Comparison of ENCODE assay signal across 8 cellular contexts in genomic region chr17:42797067-42798007, GRCh38. TPM values are rescaled to one million over a fixed set of nuclear protein-coding genes. Genes with fewer than 3 reads are reported as not detected.
DNase-seq lines count a peak whose midpoint lies in the region; ATAC-seq and TF ChIP-seq lines count a peak whose summit lies in the region.

No MANE protein-coding gene starts in this region.

- peaks cover 19% of the 10 kb centered on the region for H3K4me1 ChIP-seq in mesenchymal stem cell (ENCODE audit: control insufficient read depth, insufficient read depth, low read depth, low read length)

- H3K4me2 ChIP-seq in mesenchymal stem cell (ENCODE audit: low read length, poor library complexity, severe bottlenecking) = peak overlapping the region; percentile 81

- H2AK5ac ChIP-seq in mesenchymal stem cell (ENCODE audit: low read length, severe bottlenecking) = no peak overlapping the region

- POLR2A ChIA-PET in MCF 10A (lab: Yijun Ruan, JAX) = interaction anchor here (0.6 to 2.7 kb wide), 12 partner anchors 10 to 74 kb away, joined by 3 to 19 read pairs (median 4); partner anchors contain the start of genes BECN1 and VPS25

- H3K9me3 Mint-ChIP-seq in MCF 10A (ENCODE audit: unreplicated experiment) = no peaks in the 10 kb centered on the region

- H3K14ac ChIP-seq in mesenchymal stem cell (ENCODE audit: low read length in 2 of 2) = no peak overlapping the region

- H3K27ac ChIP-seq in 22Rv1 (peak overlapping the region; percentile 93), HL-60 (replicated peaks) (no peak overlapping the region), mesenchymal stem cell (ENCODE audit: low read length, poor library complexity, severe bottlenecking) (no peak overlapping the region)

- H2BK12ac ChIP-seq in mesenchymal stem cell (ENCODE audit: low read length in 2 of 2) = no peak overlapping the region

- no peak for ATAC-seq in HG03565 (IDR thresholded peaks at IDR 0.05; ENCODE audit: unreplicated experiment)
- no peak for ATAC-seq in GM19397 (IDR thresholded peaks at IDR 0.05; ENCODE audit: unreplicated experiment)

- H3K9ac ChIP-seq in mesenchymal stem cell (ENCODE audit: low read length) = peak overlapping the region; percentile 96

- no peak overlapping the region for H3K23ac ChIP-seq in mesenchymal stem cell (ENCODE audit: low read length in 2 of 2)

- H2BK5ac ChIP-seq in mesenchymal stem cell (ENCODE audit: low read depth, low read length, poor library complexity, severe bottlenecking) = no peak overlapping the region

- H3K36me3 Mint-ChIP-seq in MCF 10A (ENCODE audit: insufficient read depth, unreplicated experiment) = no peaks in the 10 kb centered on the region

- no peaks in the 10 kb centered on the region for H3K27me3 ChIP-seq in HL-60 (ENCODE audit: insufficient read depth, poor library complexity, severe bottlenecking)
- H3K27me3 ChIP-seq in mesenchymal stem cell (ENCODE audit: control insufficient read depth in 1 of 2, insufficient read depth in 1 of 2, low read length in 2 of 2) = no peaks in the 10 kb centered on the region

- peak overlapping the region; percentile 83 for H3K4me3 Mint-ChIP-seq in MCF 10A (ENCODE audit: unreplicated experiment)

- H3K18ac ChIP-seq in mesenchymal stem cell (ENCODE audit: low read depth in 1 of 2, low read length in 2 of 2) = no peak overlapping the region

- no peak overlapping the region for H2AFZ ChIP-seq in mesenchymal stem cell (ENCODE audit: low read depth, low read length)

- intact Hi-C loops in MCF 10A (cut with micrococcal nuclease) = no loop called here

- peak overlapping the region in 1 of 2 experiments; percentile 77 for H3K4ac ChIP-seq in mesenchymal stem cell (ENCODE audit: low read depth in 1 of 2, low read length in 2 of 2)

- WGBS in mesenchymal stem cell = 94% methylated on average over 10 of the region's 10 CpGs

- H3K27me3 Mint-ChIP-seq in MCF 10A (ENCODE audit: insufficient read depth, unreplicated experiment) = no peaks in the 10 kb centered on the region

- H4K91ac ChIP-seq in mesenchymal stem cell (ENCODE audit: low read length) = no peak overlapping the region

- H3K9me3 ChIP-seq in mesenchymal stem cell (ENCODE audit: control insufficient read depth, low read length) = no peaks in the 10 kb centered on the region

- H3K4me3 ChIP-seq in HL-60 (replicated peaks; ENCODE audit: insufficient read depth, low read length) (peak overlapping the region; percentile 96), mesenchymal stem cell (ENCODE audit: insufficient read depth in 1 of 2, low read depth in 1 of 2, low read length in 2 of 2) (peak overlapping the region; percentile 31 to 99)

- H3K36me3 ChIP-seq in mesenchymal stem cell (ENCODE audit: control insufficient read depth in 1 of 2, insufficient read depth in 2 of 2, low read depth in 1 of 2, low read length in 2 of 2) = peaks cover 15 to 24% of the 10 kb centered on the region in 2 experiments

- TF ChIP-seq CTCF in 22Rv1 (IDR thresholded peaks at IDR 0.05) (no peak), HL-60 (IDR thresholded peaks at IDR 0.05; ENCODE audit: insufficient read depth, low read length) (no peak), MCF 10A (IDR thresholded peaks at IDR 0.05; ENCODE audit: unreplicated experiment) (no peak)

- H3K79me1 ChIP-seq in mesenchymal stem cell (replicated peaks; ENCODE audit: low read length, poor library complexity, severe bottlenecking) = peaks cover 18% of the 10 kb centered on the region

- CTCF ChIA-PET in MCF 10A (lab: Yijun Ruan, JAX) = interaction anchor here (0.6 to 1.6 kb wide), 3 partner anchors 10 to 117 kb away, joined by 3 to 5 read pairs (median 3); no protein-coding TSS in a partner anchor

- H3K27ac Mint-ChIP-seq in MCF 10A (ENCODE audit: low read depth, unreplicated experiment) = peak overlapping the region; percentile 87

- peak overlapping the region; percentile 19 for H4K8ac ChIP-seq in mesenchymal stem cell (ENCODE audit: low read length)

- no peak overlapping the region for H2BK15ac ChIP-seq in mesenchymal stem cell (ENCODE audit: low read depth, poor library complexity, severe bottlenecking)

- no peak for DNase-seq in HL-60 (ENCODE audit: low read depth in 1 of 2, low spot score in 1 of 2)
- DNase-seq in MCF 10A (ENCODE audit: unreplicated experiment) = no peak
- no peak for DNase-seq in mesenchymal stem cell
- DNase-seq in 8988T = no peak
- no peak for DNase-seq in NCI-H524 treated with DMSO at 0.1 percent for 48 hours (lab: John Stamatoyannopoulos, UW)

- no peak overlapping the region for H2BK120ac ChIP-seq in mesenchymal stem cell (ENCODE audit: low read depth, low read length)

- H3K4me1 Mint-ChIP-seq in MCF 10A (ENCODE audit: insufficient read depth, unreplicated experiment) = peaks cover 17% of the 10 kb centered on the region

- BruUV-seq in MCF 10A (replicated peaks; lab: Mats Ljungman, UMichigan) = TSS peak; percentile 88

RNA-seq across cellular contexts. Expression of gene COA3, which starts 1.2 kb away (rescaled TPM):
- 41.0 and 52.7 TPM in 2 replicates for total RNA-seq in MCF 10A (2022)
- 61.5 TPM for polyA plus RNA-seq in mesenchymal stem cell (2013, experiment 1 of 2)
- 63.0 TPM for polyA plus RNA-seq in mesenchymal stem cell (2013, experiment 2 of 2)

RNA-seq across cellular contexts. Expression of gene CNTD1, which starts 1.3 kb away (rescaled TPM):
- not detected in 2 replicates for total RNA-seq in MCF 10A (2022)
- polyA plus RNA-seq in mesenchymal stem cell (2013, experiment 1 of 2) = not detected
- polyA plus RNA-seq in mesenchymal stem cell (2013, experiment 2 of 2) = 0.07 TPM

RNA-seq across cellular contexts. Expression of gene WNK4, which starts 16.9 kb away (rescaled TPM):
- total RNA-seq in MCF 10A (2022) = 2.3 and 5.4 TPM in 2 replicates
- 0.64 TPM for polyA plus RNA-seq in mesenchymal stem cell (2013, experiment 1 of 2)
- polyA plus RNA-seq in mesenchymal stem cell (2013, experiment 2 of 2) = 0.44 TPM

RNA-seq across cellular contexts. Expression of gene VPS25, which starts 24.1 kb away (rescaled TPM):
- 84.3 and 96.0 TPM in 2 replicates for total RNA-seq in MCF 10A (2022)
- 55.6 TPM for polyA plus RNA-seq in mesenchymal stem cell (2013, experiment 1 of 2)
- polyA plus RNA-seq in mesenchymal stem cell (2013, experiment 2 of 2) = 55.8 TPM

RNA-seq across cellular contexts. Expression of gene BECN1, which starts 26.7 kb away (rescaled TPM):
- total RNA-seq in MCF 10A (2022) = 78.8 and 81.5 TPM in 2 replicates
- polyA plus RNA-seq in mesenchymal stem cell (2013, experiment 1 of 2) = 50.2 TPM
- polyA plus RNA-seq in mesenchymal stem cell (2013, experiment 2 of 2) = 52.7 TPM
